Comparison of ENCODE assay signal across 1 cellular context in genomic region chr17:38620551-38621277, GRCh38.
TF ChIP-seq lines count a peak whose summit lies in the region.

No MANE protein-coding gene starts in this region.

TF ChIP-seq in HepG2, 621 proteins besides CTCF, POLR2A, EP300 and RAD21 (continued from another document):
- TF ChIP-seq ELK4 (CRISPR knock-in tag; IDR thresholded peaks at IDR 0.05; ENCODE audit: borderline replicate concordance) (no peak), CREB3 (CRISPR knock-in tag; IDR thresholded peaks at IDR 0.05) (no peak), ZNF709 (CRISPR knock-in tag; IDR thresholded peaks at IDR 0.05) (peak; percentile 82), ZNF780A (CRISPR knock-in tag; IDR thresholded peaks at IDR 0.05) (no peak), AGO1 (IDR thresholded peaks at IDR 0.05; ENCODE audit: low read depth, low read length, poor library complexity, severe bottlenecking) (no peak), ZNF589 (CRISPR knock-in tag; conservative IDR thresholded peaks at IDR 0.05) (peak; percentile 20; the same call in 1 of the 2 replicates), CC2D1A (CRISPR knock-in tag; IDR thresholded peaks at IDR 0.05) (0 out of 2 replicates have a peak, but pooled peaks have one; percentile 35), KDM5A (IDR thresholded peaks at IDR 0.05; ENCODE audit: borderline replicate concordance, low read length) (no peak), SRY (CRISPR knock-in tag; IDR thresholded peaks at IDR 0.05) (no peak), REST (IDR thresholded peaks at IDR 0.05; ENCODE audit: borderline replicate concordance in 1 of 2, low read depth in 1 of 2, low read length in 2 of 2) (peak in 1 of 2 experiments; percentile 68; a peak in 1 of 4 replicates), ZBTB7B (CRISPR knock-in tag; IDR thresholded peaks at IDR 0.05) (peak; percentile 89; the same call in 1 of the 2 replicates), CCAR2 (optimal IDR thresholded peaks at IDR 0.05; ENCODE audit: low read depth, low read length) (no peak), ZBTB1 (CRISPR knock-in tag; IDR thresholded peaks at IDR 0.05; ENCODE audit: borderline replicate concordance) (no peak), KLF15 (CRISPR knock-in tag; IDR thresholded peaks at IDR 0.05; ENCODE audit: borderline replicate concordance) (no peak), ZNF792 (CRISPR knock-in tag; IDR thresholded peaks at IDR 0.05) (peak; percentile 93), ADNP (CRISPR knock-in tag; IDR thresholded peaks at IDR 0.05) (no peak; the same call in 1 of the 2 replicates), JARID2 (CRISPR knock-in tag; IDR thresholded peaks at IDR 0.05; ENCODE audit: insufficient replicate concordance) (peak; percentile 69), ZBTB33 (CRISPR knock-in tag; IDR thresholded peaks at IDR 0.05) (peak; percentile 90), PHB2 (IDR thresholded peaks at IDR 0.05; ENCODE audit: partially characterized antibody) (no peak), SIN3B (IDR thresholded peaks at IDR 0.05; ENCODE audit: low read length) (0 out of 2 replicates have a peak, but pooled peaks have one; percentile 26), PAWR (CRISPR knock-in tag; IDR thresholded peaks at IDR 0.05; ENCODE audit: borderline replicate concordance) (no peak), BCL3 (CRISPR knock-in tag; IDR thresholded peaks at IDR 0.05) (peak; percentile 67; the same call in 1 of the 2 replicates), ZNF34 (CRISPR knock-in tag; IDR thresholded peaks at IDR 0.05; ENCODE audit: borderline replicate concordance) (no peak; the same call in 1 of the 2 replicates), HDAC2 (CRISPR knock-in tag; IDR thresholded peaks at IDR 0.05) (peak; percentile 99), ZNF713 (CRISPR knock-in tag; IDR thresholded peaks at IDR 0.05) (0 out of 2 replicates have a peak, but pooled peaks have one; percentile 39), NFE2 (CRISPR knock-in tag; IDR thresholded peaks at IDR 0.05) (0 out of 2 replicates have a peak, but pooled peaks have one; percentile 8), SOX13 (IDR thresholded peaks at IDR 0.05) (peak; percentile 86), SOX13 (CRISPR knock-in tag; conservative IDR thresholded peaks at IDR 0.05 in 1 of 2, IDR thresholded peaks at IDR 0.05 in 1 of 2) (peak in 1 of 2 experiments; percentile 97; a peak in 2 of 4 replicates), ZNF136 (CRISPR knock-in tag; IDR thresholded peaks at IDR 0.05; ENCODE audit: low read depth) (peak; percentile 51; the same call in 1 of the 2 replicates), JUN (CRISPR knock-in tag; IDR thresholded peaks at IDR 0.05) (no peak), ZBTB34 (CRISPR knock-in tag; IDR thresholded peaks at IDR 0.05) (0 out of 2 replicates have a peak, but pooled peaks have one; percentile 66), ARNTL (CRISPR knock-in tag; IDR thresholded peaks at IDR 0.05) (peak; percentile 66; the same call in 1 of the 2 replicates), ATAD3A (CRISPR knock-in tag; IDR thresholded peaks at IDR 0.05) (0 out of 2 replicates have a peak, but pooled peaks have one; percentile 36), DNMT1 (CRISPR knock-in tag; IDR thresholded peaks at IDR 0.05) (0 out of 2 replicates have a peak, but pooled peaks have one; percentile 43), ZNF430 (CRISPR knock-in tag; IDR thresholded peaks at IDR 0.05) (peak; percentile 58; the same call in 1 of the 2 replicates), ZNF615 (CRISPR knock-in tag; IDR thresholded peaks at IDR 0.05; ENCODE audit: borderline replicate concordance) (no peak), ZNF333 (CRISPR knock-in tag; IDR thresholded peaks at IDR 0.05; ENCODE audit: borderline replicate concordance) (no peak), SP5 (CRISPR knock-in tag; IDR thresholded peaks at IDR 0.05; ENCODE audit: borderline replicate concordance, low read depth) (peak; percentile 87; the same call in 1 of the 2 replicates)
- TF ChIP-seq, protein P1, sequence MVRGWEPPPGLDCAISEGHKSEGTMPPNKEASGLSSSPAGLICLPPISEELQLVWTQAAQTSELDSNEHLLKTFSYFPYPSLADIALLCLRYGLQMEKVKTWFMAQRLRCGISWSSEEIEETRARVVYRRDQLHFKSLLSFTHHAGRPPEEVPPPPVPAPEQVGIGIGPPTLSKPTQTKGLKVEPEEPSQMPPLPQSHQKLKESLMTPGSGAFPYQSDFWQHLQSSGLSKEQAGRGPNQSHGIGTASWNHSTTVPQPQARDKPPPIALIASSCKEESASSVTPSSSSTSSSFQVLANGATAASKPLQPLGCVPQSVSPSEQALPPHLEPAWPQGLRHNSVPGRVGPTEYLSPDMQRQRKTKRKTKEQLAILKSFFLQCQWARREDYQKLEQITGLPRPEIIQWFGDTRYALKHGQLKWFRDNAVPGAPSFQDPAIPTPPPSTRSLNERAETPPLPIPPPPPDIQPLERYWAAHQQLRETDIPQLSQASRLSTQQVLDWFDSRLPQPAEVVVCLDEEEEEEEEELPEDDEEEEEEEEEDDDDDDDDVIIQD (CRISPR knock-in tag; IDR thresholded peaks at IDR 0.05; ENCODE audit: low read depth) = peak; percentile 95
- TF ChIP-seq, protein P2, sequence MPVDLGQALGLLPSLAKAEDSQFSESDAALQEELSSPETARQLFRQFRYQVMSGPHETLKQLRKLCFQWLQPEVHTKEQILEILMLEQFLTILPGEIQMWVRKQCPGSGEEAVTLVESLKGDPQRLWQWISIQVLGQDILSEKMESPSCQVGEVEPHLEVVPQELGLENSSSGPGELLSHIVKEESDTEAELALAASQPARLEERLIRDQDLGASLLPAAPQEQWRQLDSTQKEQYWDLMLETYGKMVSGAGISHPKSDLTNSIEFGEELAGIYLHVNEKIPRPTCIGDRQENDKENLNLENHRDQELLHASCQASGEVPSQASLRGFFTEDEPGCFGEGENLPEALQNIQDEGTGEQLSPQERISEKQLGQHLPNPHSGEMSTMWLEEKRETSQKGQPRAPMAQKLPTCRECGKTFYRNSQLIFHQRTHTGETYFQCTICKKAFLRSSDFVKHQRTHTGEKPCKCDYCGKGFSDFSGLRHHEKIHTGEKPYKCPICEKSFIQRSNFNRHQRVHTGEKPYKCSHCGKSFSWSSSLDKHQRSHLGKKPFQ (CRISPR knock-in tag; IDR thresholded peaks at IDR 0.05; ENCODE audit: insufficient replicate concordance) = no peak
- TF ChIP-seq, protein P3, sequence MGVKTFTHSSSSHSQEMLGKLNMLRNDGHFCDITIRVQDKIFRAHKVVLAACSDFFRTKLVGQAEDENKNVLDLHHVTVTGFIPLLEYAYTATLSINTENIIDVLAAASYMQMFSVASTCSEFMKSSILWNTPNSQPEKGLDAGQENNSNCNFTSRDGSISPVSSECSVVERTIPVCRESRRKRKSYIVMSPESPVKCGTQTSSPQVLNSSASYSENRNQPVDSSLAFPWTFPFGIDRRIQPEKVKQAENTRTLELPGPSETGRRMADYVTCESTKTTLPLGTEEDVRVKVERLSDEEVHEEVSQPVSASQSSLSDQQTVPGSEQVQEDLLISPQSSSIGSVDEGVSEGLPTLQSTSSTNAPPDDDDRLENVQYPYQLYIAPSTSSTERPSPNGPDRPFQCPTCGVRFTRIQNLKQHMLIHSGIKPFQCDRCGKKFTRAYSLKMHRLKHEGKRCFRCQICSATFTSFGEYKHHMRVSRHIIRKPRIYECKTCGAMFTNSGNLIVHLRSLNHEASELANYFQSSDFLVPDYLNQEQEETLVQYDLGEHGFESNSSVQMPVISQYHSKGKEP (CRISPR knock-in tag; IDR thresholded peaks at IDR 0.05) = no peak; the same call in 1 of the 2 replicates
